8 cellular contexts compared by ENCODE assay signal in the genomic region with DNA sequence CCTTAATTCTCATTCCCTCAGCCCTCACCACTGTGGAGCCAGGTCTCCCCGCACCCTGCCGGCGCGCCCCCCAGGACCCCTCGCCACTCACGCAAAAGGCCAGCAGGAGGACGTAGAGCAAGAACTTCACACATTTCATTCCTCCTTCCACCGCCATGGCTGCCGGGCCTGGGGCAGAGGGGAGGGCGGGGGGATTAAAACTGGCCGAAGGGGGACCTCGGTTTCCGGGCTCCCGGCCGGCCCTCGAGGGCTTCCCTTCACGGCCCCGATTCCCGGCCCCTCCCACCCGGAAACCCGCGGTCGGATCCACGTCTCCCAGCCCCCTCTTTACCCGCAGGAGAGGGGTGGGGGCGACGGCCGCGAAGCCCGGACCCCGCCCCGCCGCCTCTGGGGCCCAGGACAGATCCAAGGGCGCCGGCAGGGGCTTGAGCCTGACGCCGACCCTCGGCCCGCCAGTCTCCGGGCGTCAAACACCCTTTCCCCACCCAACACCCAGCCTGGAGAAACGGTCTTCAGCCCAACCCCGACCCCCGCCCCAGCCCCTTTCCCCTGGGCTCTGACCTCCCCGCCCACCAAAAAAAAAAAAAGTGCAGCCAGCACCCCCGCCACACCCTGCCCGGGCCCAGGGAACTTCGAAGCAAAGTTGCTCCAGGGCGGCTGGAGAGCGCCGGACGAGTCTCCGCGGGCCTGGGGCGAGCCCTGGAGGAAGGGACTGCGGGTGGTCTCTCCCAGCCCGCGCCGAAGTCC. TPM values are rescaled to one million over a fixed set of nuclear protein-coding genes. Genes with fewer than 3 reads are reported as not detected.
DNase-seq lines count a peak whose midpoint lies in the region; ATAC-seq and TF ChIP-seq lines count a peak whose summit lies in the region.

No MANE protein-coding gene starts in this region.

- in situ Hi-C loops in ACHN (cut with HindIII; ENCODE audit: low pct_ligation_motif_present, low pct_unique_long_range_greater_than_20kb, low sequenced_read_pairs), result no loop called here

- H3K36me3 ChIP-seq in SJSA1, result peaks cover 49% of the 10 kb centered on the region
- H3K36me3 ChIP-seq in thoracic aorta, result peaks cover 21% of the 10 kb centered on the region

- peak; percentile 17 for ATAC-seq in HG02973 (IDR thresholded peaks at IDR 0.05; ENCODE audit: unreplicated experiment)
- peak; percentile 1 for ATAC-seq in effector memory CD8-positive, alpha-beta T cell (replicated peaks)
- no peak for ATAC-seq in thoracic aorta (ENCODE audit: insufficient number of reproducible peaks, low FRiP score, low read depth)

- H3K27me3 ChIP-seq in SJSA1 (replicated peaks) (no peaks in the 10 kb centered on the region), thoracic aorta (replicated peaks; ENCODE audit: insufficient read depth) (no peaks in the 10 kb centered on the region)

- H3K4me1 ChIP-seq in SJSA1 (replicated peaks), result peaks cover 34% of the 10 kb centered on the region
- H3K4me1 ChIP-seq in thoracic aorta (ENCODE audit: control insufficient read depth in 1 of 2, low read depth in 2 of 2), result peaks cover 23 to 60% of the 10 kb centered on the region in 2 donors

- H3K27ac ChIP-seq in SJSA1, result peak overlapping the region; percentile 94
- peak overlapping the region; percentile 98 to 100 for H3K27ac ChIP-seq in thoracic aorta

- H3K4me1 Mint-ChIP-seq in effector memory CD8-positive, alpha-beta T cell (ENCODE audit: low read depth in 2 of 2), result peaks cover 39 to 45% of the 10 kb centered on the region in 2 donors

- H3K9me3 ChIP-seq in SJSA1 (replicated peaks) (no peaks in the 10 kb centered on the region), thoracic aorta (no peaks in the 10 kb centered on the region)

- H3K36me3 Mint-ChIP-seq in effector memory CD8-positive, alpha-beta T cell (ENCODE audit: insufficient read depth), result peaks cover 26% of the 10 kb centered on the region

- TF ChIP-seq CTCF in thoracic aorta (IDR thresholded peaks at IDR 0.05), result no peak

- H3K4me3 ChIP-seq in SJSA1 (peak overlapping the region; percentile 56), thoracic aorta (peak overlapping the region; percentile 95)

- peak overlapping the region; percentile 88 to 90 for H3K4me3 Mint-ChIP-seq in effector memory CD8-positive, alpha-beta T cell

- H3K27ac Mint-ChIP-seq in effector memory CD8-positive, alpha-beta T cell, result peak overlapping the region in 1 of 2 donors; percentile 84

- no peaks in the 10 kb centered on the region for H3K9me3 Mint-ChIP-seq in effector memory CD8-positive, alpha-beta T cell

- no peaks in the 10 kb centered on the region for H3K27me3 Mint-ChIP-seq in effector memory CD8-positive, alpha-beta T cell

- peak; percentile 85 for DNase-seq in ACHN
- peak; percentile 13 for DNase-seq in GF-D8 (lab: John Stamatoyannopoulos, UW)
- peak; percentile 60 to 78 for DNase-seq in SJSA1 (ENCODE audit: low read depth in 1 of 2, low spot score in 2 of 2)
- DNase-seq in effector memory CD8-positive, alpha-beta T cell, result no peak
- peak; percentile 76 for DNase-seq in medulla oblongata (ENCODE audit: extremely low spot score)
- no peak for DNase-seq in thoracic aorta (ENCODE audit: low spot score)
- DNase-seq in pons (ENCODE audit: low spot score), result no peak

RNA-seq across cellular contexts. Expression of gene CD63, which starts 0.5 kb away (rescaled TPM):
- total RNA-seq in SJSA1 (2014; rRNA removed; shearing (Covaris generic)), result 1,021 and 1,450 TPM in 2 replicates
- total RNA-seq in thoracic aorta, result 100 to 1,000 TPM; 615 to 776 TPM

RNA-seq across cellular contexts. Expression of gene RDH5, which starts 8.2 kb away (rescaled TPM):
- total RNA-seq in SJSA1 (2014; rRNA removed; shearing (Covaris generic)), result 0.22 and 1.9 TPM in 2 replicates
- total RNA-seq in thoracic aorta, result 10 to 100 TPM; 24.4 to 29.5 TPM

RNA-seq across cellular contexts. Expression of gene BLOC1S1, which starts 12.5 kb away (rescaled TPM):
- 82.0 and 91.9 TPM in 2 replicates for total RNA-seq in SJSA1 (2014; rRNA removed; shearing (Covaris generic))
- total RNA-seq in thoracic aorta, result 100 to 1,000 TPM; 113 to 117 TPM

RNA-seq across cellular contexts. Expression of gene GDF11, which starts 14.6 kb away (rescaled TPM):
- 1.7 and 2.7 TPM in 2 replicates for total RNA-seq in SJSA1 (2014; rRNA removed; shearing (Covaris generic))
- 1 to 10 TPM; 3.0 to 9.7 TPM for total RNA-seq in thoracic aorta

RNA-seq across cellular contexts. Expression of gene ITGA7, which starts 20.7 kb away (rescaled TPM):
- total RNA-seq in SJSA1 (2014; rRNA removed; shearing (Covaris generic)), result 0.24 TPM in 1 of 2 replicates, not detected in the other
- total RNA-seq in thoracic aorta, result 100 to 1,000 TPM; 285 to 317 TPM

Comparison
In these comparisons a context has a peak if more than half of its experiments do, and no peak if none do; other contexts are left out.
1. DNase-seq: peak in ACHN (single experiment), GF-D8 (single experiment), SJSA1 (2 of 2) and medulla oblongata (single experiment); none in effector memory CD8-positive, alpha-beta T cell (0 of 3), thoracic aorta (single experiment) and pons (single experiment).